In genomic region chr1:66386712-66387111, GRCh38 we compare ENCODE assay signal across 21 cellular contexts.
"Had no signal": no experiment of that assay in that cellular context is flagged by ENCODE, and none has a peak within 500 bp of the region (broad histone marks: within the 10 kb centered on the region; RNA-seq: fewer than 3 reads in every experiment).

No MANE protein-coding gene starts in this region.

- DNase-seq: activated B cell treated with CpG ODN at 0.5 μM for 24 hours; activated CD4-positive, alpha-beta T cell treated with anti-CD3 and anti-CD28 coated beads for 36 hours; activated CD4-positive, alpha-beta T cell treated with anti-CD3 and anti-CD28 coated beads, Interleukin-2, amount 50 U/mL, for 48 hours; activated CD8-positive, alpha-beta memory T cell treated with anti-CD3 and anti-CD28 coated beads, Interleukin-2, amount 50 U/mL, for 48 hours; activated naive CD4-positive, alpha-beta T cell treated with Interleukin-2 at 50 U/mL for 16 hours; activated naive CD8-positive, alpha-beta T cell treated with anti-CD3 and anti-CD28 coated beads, Interleukin-2, amount 10 ng/mL, durations not matched to agents 7 days and 5 days; activated T-cell treated with anti-CD3 and anti-CD28 coated beads, Interleukin-2, amount 50 U/mL, for 4 hours; amygdala; cerebellar nuclear complex; endodermal cell; esophagus squamous epithelium; gastrocnemius medialis; hypothalamus; left ventricle myocardium superior; stimulated activated CD4-positive, alpha-beta T cell treated with anti-CD3 and anti-CD28 coated beads, Interleukin-4, amount 100 ng/mL, for 4 hours; stimulated activated naive CD8-positive, alpha-beta T cell treated with anti-CD3 and anti-CD28 coated beads, Interleukin-15, Interleukin-2, amounts not matched to agents 100 U/mL and 50 U/mL, for 24 hours; T-helper 9 cell; upper lobe of left lung had no signal

- H3K36me3 ChIP-seq: esophagus squamous epithelium, gastrocnemius medialis, upper lobe of left lung had no signal

- H3K9me3 ChIP-seq: esophagus squamous epithelium, gastrocnemius medialis had no signal

- H3K27ac ChIP-seq: coronary artery, esophagus squamous epithelium, gastrocnemius medialis, upper lobe of left lung had no signal

- H3K4me3 ChIP-seq: coronary artery, esophagus squamous epithelium, gastrocnemius medialis, upper lobe of left lung had no signal

- H3K4me1 ChIP-seq: esophagus squamous epithelium had no signal

- FAIRE-seq: islet of Langerhans had no signal

- H3K27me3 ChIP-seq: esophagus squamous epithelium, gastrocnemius medialis, upper lobe of left lung had no signal

- ATAC-seq: activated CD4-positive, alpha-beta T cell treated with anti-CD3 and anti-CD28 coated beads for 36 hours; activated T-cell treated with anti-CD3 and anti-CD28 coated beads, Interleukin-2, amount 50 U/mL, for 4 hours; gastrocnemius medialis; left ventricle myocardium superior; natural killer cell treated with Interleukin-12 subunit alpha and Interleukin-12 subunit beta and Interleukin-15 and Interleukin-18, amount 100 ng/mL, for 72 hours; stimulated activated naive CD8-positive, alpha-beta T cell treated with anti-CD3 and anti-CD28 coated beads, Interleukin-15, Interleukin-2, amounts not matched to agents 100 U/mL and 50 U/mL, for 24 hours had no signal
